In genomic region chr20:33685328-33686007, GRCh38 we compare ENCODE assay signal across 8 cellular contexts. TPM values are rescaled to one million over a fixed set of nuclear protein-coding genes. Genes with fewer than 3 reads are reported as not detected.
DNase-seq lines count a peak whose midpoint lies in the region; ATAC-seq and TF ChIP-seq lines count a peak whose summit lies in the region.

No MANE protein-coding gene starts in this region.

- no peaks in the 10 kb centered on the region for H3K27me3 ChIP-seq in naive thymus-derived CD4-positive, alpha-beta T cell (ENCODE audit: control insufficient read depth in 2 of 2, insufficient read depth in 2 of 2, low read length in 2 of 2)

- ATAC-seq in GM21526 (IDR thresholded peaks at IDR 0.05; ENCODE audit: low FRiP score, unreplicated experiment): peak; percentile 36
- peak; percentile 7 for ATAC-seq in naive thymus-derived CD4-positive, alpha-beta T cell

- peaks cover 0 to 8% (median 0%) of the 10 kb centered on the region in 5 donors for H3K36me3 Mint-ChIP-seq in naive thymus-derived CD4-positive, alpha-beta T cell

- H3K27ac Mint-ChIP-seq in naive thymus-derived CD4-positive, alpha-beta T cell: peak overlapping the region in 2 of 9 donors; percentile 51 to 88

- peak overlapping the region; percentile 72 for H3K9ac ChIP-seq in SK-N-MC (ENCODE audit: insufficient read length)

- peak; percentile 46 for DNase-seq in DMS79 treated with DMSO at 0.1 percent for 48 hours (lab: John Stamatoyannopoulos, UW)
- DNase-seq in DMS79 (lab: John Stamatoyannopoulos, UW): no peak
- DNase-seq in HuH-7 (ENCODE audit: low spot score): peak; percentile 79
- no peak for DNase-seq in SK-N-MC (ENCODE audit: low read depth, low spot score)
- DNase-seq in choroid plexus epithelial cell (ENCODE audit: low read depth): no peak
- peak in 3 of 9 donors; percentile 8 to 74 (median 31) for DNase-seq in naive thymus-derived CD4-positive, alpha-beta T cell
- no peak for DNase-seq in mucosa of gallbladder (ENCODE audit: low spot score)

- no peak overlapping the region for H3K27ac ChIP-seq in SK-N-MC
- H3K27ac ChIP-seq in naive thymus-derived CD4-positive, alpha-beta T cell (ENCODE audit: low read depth, low read length): peak overlapping the region; percentile 42

- H3K4me3 Mint-ChIP-seq in naive thymus-derived CD4-positive, alpha-beta T cell: peak overlapping the region; percentile 56 to 95 (median 72)

- H3K36me3 ChIP-seq in SK-N-MC (ENCODE audit: insufficient read depth, low read length): peaks cover 4% of the 10 kb centered on the region; the same call in 1 of the 2 replicates
- H3K36me3 ChIP-seq in naive thymus-derived CD4-positive, alpha-beta T cell (ENCODE audit: control insufficient read depth in 2 of 3, insufficient read depth in 3 of 3, low read length in 3 of 3): no peaks in the 10 kb centered on the region

- intact Hi-C loops in naive thymus-derived CD4-positive, alpha-beta T cell (cut with micrococcal nuclease): loop anchor here (1.0 kb wide), 8 partner anchors 11 to 427 kb away; partner anchors contain the start of genes EIF2S2 (in 2 of the 2), NECAB3 (in 2 of the 2), PXMP4 (in 2 of the 2) and ACTL10 (in 1 of the 2)

- POLR2A ChIA-PET in naive thymus-derived CD4-positive, alpha-beta T cell (lab: Charles Lee): interaction anchor here (0.7 to 1.9 kb wide), 6 partner anchors 17 to 592 kb away, joined by 3 to 9 read pairs (median 4); partner anchors contain the start of genes ACTL10 and PXMP4

- H3K9me3 Mint-ChIP-seq in naive thymus-derived CD4-positive, alpha-beta T cell: no peaks in the 10 kb centered on the region

- peaks cover 3 to 27% of the 10 kb centered on the region in 2 donors for H3K4me1 ChIP-seq in naive thymus-derived CD4-positive, alpha-beta T cell (ENCODE audit: control insufficient read depth in 2 of 2, insufficient read depth in 2 of 2, low read length in 2 of 2)

- no peaks in the 10 kb centered on the region for H3K9me3 ChIP-seq in SK-N-MC (ENCODE audit: low read depth, low read length)
- H3K9me3 ChIP-seq in naive thymus-derived CD4-positive, alpha-beta T cell (ENCODE audit: control insufficient read depth in 2 of 3, low read length in 3 of 3): no peaks in the 10 kb centered on the region

- peaks cover 11 to 78% (median 42%) of the 10 kb centered on the region in 7 donors for H3K4me1 Mint-ChIP-seq in naive thymus-derived CD4-positive, alpha-beta T cell

- no peaks in the 10 kb centered on the region for H3K27me3 Mint-ChIP-seq in naive thymus-derived CD4-positive, alpha-beta T cell

- no peak for TF ChIP-seq CTCF in choroid plexus epithelial cell (conservative IDR thresholded peaks at IDR 0.05; ENCODE audit: low read depth, low read length)

- CTCF ChIA-PET in naive thymus-derived CD4-positive, alpha-beta T cell (lab: Charles Lee): interaction anchor here (0.6 to 1.0 kb wide), 3 partner anchors 15 to 32 kb away, joined by 3 to 4 read pairs (median 3); no protein-coding TSS in a partner anchor

- H3K4me3 ChIP-seq in SK-N-MC (peak overlapping the region; percentile 86), choroid plexus epithelial cell (ENCODE audit: low read depth, low read length) (peak overlapping the region; percentile 47)
- peak overlapping the region; percentile 55 for H3K4me3 ChIP-seq in naive thymus-derived CD4-positive, alpha-beta T cell (ENCODE audit: low read length)

RNA-seq across cellular contexts. Expression of gene E2F1, which starts 0.7 kb away (rescaled TPM):
- total RNA-seq in naive thymus-derived CD4-positive, alpha-beta T cell: 10 to 100 TPM in 1 of 5 experiments, 1 to 10 TPM in 3, under 1 TPM in 1; 0.98 to 61.6 (median 1.6) TPM
- under 1 TPM in 1 of 2 donors, not detected in 1; 0.46 TPM for polyA plus RNA-seq in naive thymus-derived CD4-positive, alpha-beta T cell
- 2.3 TPM for total RNA-seq in mucosa of gallbladder

RNA-seq across cellular contexts. Expression of gene NECAB3, which starts 11.2 kb away (rescaled TPM):
- total RNA-seq in naive thymus-derived CD4-positive, alpha-beta T cell: 10 to 100 TPM; 10.8 to 46.8 (median 16.3) TPM
- 1 to 10 TPM; 2.3 to 2.7 TPM for polyA plus RNA-seq in naive thymus-derived CD4-positive, alpha-beta T cell
- total RNA-seq in mucosa of gallbladder: 37.3 TPM

RNA-seq across cellular contexts. Expression of gene ACTL10, which starts 18.7 kb away (rescaled TPM):
- total RNA-seq in naive thymus-derived CD4-positive, alpha-beta T cell: 1 to 10 TPM in 4 of 5 experiments, under 1 TPM in 1; 0.66 to 4.9 (median 3.2) TPM
- polyA plus RNA-seq in naive thymus-derived CD4-positive, alpha-beta T cell: 1 to 10 TPM; 2.0 to 4.4 TPM
- 4.8 TPM for total RNA-seq in mucosa of gallbladder

RNA-seq across cellular contexts. Expression of gene C20orf144, which starts 23.3 kb away (rescaled TPM):
- total RNA-seq in naive thymus-derived CD4-positive, alpha-beta T cell: under 1 TPM in 4 of 5 experiments, not detected in 1; 0.17 to 0.79 (median 0.30) TPM
- polyA plus RNA-seq in naive thymus-derived CD4-positive, alpha-beta T cell: under 1 TPM in 1 of 2 donors, not detected in 1; 0.20 TPM
- total RNA-seq in mucosa of gallbladder: 0.09 TPM

RNA-seq across cellular contexts. Expression of gene PXMP4, which starts 34.6 kb away (rescaled TPM):
- total RNA-seq in naive thymus-derived CD4-positive, alpha-beta T cell: 10 to 100 TPM in 3 of 5 experiments, 1 to 10 TPM in 2; 4.5 to 14.3 (median 10.1) TPM
- 10 to 100 TPM in 1 of 2 donors, 1 to 10 TPM in 1; 9.1 to 18.7 TPM for polyA plus RNA-seq in naive thymus-derived CD4-positive, alpha-beta T cell
- 17.9 TPM for total RNA-seq in mucosa of gallbladder

Comparison
In these comparisons a context has a peak if more than half of its experiments do, and no peak if none do; other contexts are left out.
1. DNase-seq: peak in DMS79 treated with DMSO at 0.1 percent for 48 hours (single experiment) and HuH-7 (single experiment); none in DMS79 (single experiment), SK-N-MC (single experiment), choroid plexus epithelial cell (single experiment) and mucosa of gallbladder (single experiment).
2. Peak in every context shown above with its lines, with median percentiles within 50 percentile points of each other: H3K4me3 ChIP-seq.